26 cellular contexts compared by ENCODE assay signal in the genomic region with DNA sequence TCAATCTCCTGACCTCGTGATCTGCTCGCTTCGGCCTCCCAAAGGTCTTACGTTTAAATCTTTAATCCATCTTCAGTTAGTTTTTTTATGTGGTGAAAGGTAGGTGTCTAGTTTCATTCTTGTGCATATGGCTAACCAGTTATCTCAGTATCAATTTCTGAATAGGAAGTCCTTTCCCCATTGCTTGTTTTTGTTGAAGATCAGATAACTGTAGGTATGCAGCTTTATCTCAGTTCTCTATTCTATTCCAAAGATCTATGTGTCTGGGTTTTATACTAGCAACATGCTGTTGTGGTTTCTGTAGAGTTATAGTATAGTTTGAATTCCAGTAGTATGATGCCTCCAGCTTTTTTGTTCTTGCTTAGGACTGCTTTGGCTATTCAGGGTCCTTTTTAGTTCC.
DNase-seq lines count a peak whose midpoint lies in the region; ATAC-seq and TF ChIP-seq lines count a peak whose summit lies in the region.
"Had no signal": no experiment of that assay in that cellular context is flagged by ENCODE, and none has a peak within 500 bp of the region (broad histone marks: within the 10 kb centered on the region; RNA-seq: fewer than 3 reads in every experiment).

No MANE protein-coding gene starts in this region.

- H3K27me3 ChIP-seq in SK-N-SH (ENCODE audit: insufficient read depth) (peaks cover 35% of the 10 kb centered on the region), KMS-11 (ENCODE audit: insufficient read depth, low read depth) (no peaks in the 10 kb centered on the region)
- H3K27me3 ChIP-seq: body of pancreas, pancreas, sigmoid colon had no signal

- H3K4me3 ChIP-seq in SK-N-SH (ENCODE audit: low read depth in 2 of 2, low read length in 1 of 2) (no peak overlapping the region), KMS-11 (IDR thresholded peaks at IDR 0.05; ENCODE audit: insufficient read depth, low read depth, low read length) (no peak overlapping the region)
- H3K4me3 ChIP-seq: body of pancreas, pancreas, sigmoid colon, upper lobe of right lung had no signal

- TF ChIP-seq EP300 in SK-N-SH (IDR thresholded peaks at IDR 0.05; ENCODE audit: borderline replicate concordance in 1 of 2, low read depth in 1 of 2, low read length in 1 of 2): 0 out of 4 replicates have a peak, but pooled peaks of 1 of the 2 experiments have one; percentile 16

- CTCF ChIA-PET in SK-N-SH (lab: Yijun Ruan, JAX): no interaction called here

- no peaks in the 10 kb centered on the region for H3K79me2 ChIP-seq in SK-N-SH (ENCODE audit: insufficient read depth)
- no peaks in the 10 kb centered on the region for H3K79me2 ChIP-seq in KMS-11 (ENCODE audit: insufficient read depth, low read depth)

- H3K9me3 ChIP-seq in SK-N-SH: no peaks in the 10 kb centered on the region
- H3K9me3 ChIP-seq: body of pancreas, pancreas, sigmoid colon, upper lobe of right lung had no signal

- no peak for TF ChIP-seq RAD21 in SK-N-SH (IDR thresholded peaks at IDR 0.05; ENCODE audit: low read length)

- POLR2A ChIA-PET in SK-N-SH (lab: Yijun Ruan, JAX): no interaction called here

- no peak for DNase-seq in SK-N-SH
- peak; percentile 63 for DNase-seq in amniotic epithelial cell (ENCODE audit: low read depth)
- DNase-seq in non-pigmented ciliary epithelial cell (ENCODE audit: low read depth): peak; percentile 58
- DNase-seq: activated CD4-positive, alpha-beta T cell treated with anti-CD3 and anti-CD28 coated beads, Interleukin-2, amount 10 ng/mL, durations not matched to agents 24 days and 14 days; activated CD8-positive, alpha-beta memory T cell treated with anti-CD3 and anti-CD28 coated beads, Interleukin-2, amount 50 U/mL, for 4 hours; activated naive CD4-positive, alpha-beta T cell; body of pancreas; Calu3; foreskin melanocyte; GDM1; kidney; mesenchymal stem cell; naive thymus-derived CD8-positive, alpha-beta T cell; NCI-H1694; NCI-H774; pancreas; sigmoid colon; stimulated activated CD4-positive, alpha-beta T cell treated with anti-CD3 and anti-CD28 coated beads, Interleukin-1b, Interleukin-23, amount 100 ng/mL, for 48 hours; stimulated activated naive CD8-positive, alpha-beta T cell treated with anti-CD3 and anti-CD28 coated beads, Interleukin-15, amount 100 ng/mL, for 72 hours; upper lobe of right lung had no signal

- H3K4me1 ChIP-seq in SK-N-SH (ENCODE audit: control insufficient read depth in 1 of 2, insufficient read depth in 2 of 2, low read depth in 1 of 2, low read length in 1 of 2) (no peaks in the 10 kb centered on the region), KMS-11 (ENCODE audit: low read depth, poor library complexity, severe bottlenecking) (peaks cover 19% of the 10 kb centered on the region)
- H3K4me1 ChIP-seq: body of pancreas, pancreas, sigmoid colon, upper lobe of right lung had no signal

- no peaks in the 10 kb centered on the region for H3K9me2 ChIP-seq in SK-N-SH

- peaks cover 16% of the 10 kb centered on the region for H3F3A ChIP-seq in SK-N-SH (replicated peaks; ENCODE audit: insufficient read depth)

- 37% methylated on average over 4 of the region's 4 CpGs for whole genome bisulfite sequencing in SK-N-SH (ENCODE audit: low lambda C conversion rate)

- H4K20me1 ChIP-seq in SK-N-SH (ENCODE audit: insufficient read depth) (no peaks in the 10 kb centered on the region), KMS-11 (ENCODE audit: insufficient read depth) (no peaks in the 10 kb centered on the region)

- ATAC-seq in SK-N-SH treated with all-trans-retinoic acid at 6 μM for 48 hours (no peak), GM19328 (IDR thresholded peaks at IDR 0.05; ENCODE audit: unreplicated experiment) (no peak), HG02798 (IDR thresholded peaks at IDR 0.05; ENCODE audit: poor library complexity, unreplicated experiment) (no peak), HG02981 (IDR thresholded peaks at IDR 0.05; ENCODE audit: unreplicated experiment) (no peak)
- ATAC-seq: body of pancreas; naive thymus-derived CD8-positive, alpha-beta T cell; pancreas; stimulated activated naive CD8-positive, alpha-beta T cell treated with anti-CD3 and anti-CD28 coated beads, Interleukin-15, amount 100 ng/mL, for 72 hours; upper lobe of right lung had no signal

- TF ChIP-seq CTCF in SK-N-SH (IDR thresholded peaks at IDR 0.05) (no peak), KMS-11 (conservative IDR thresholded peaks at IDR 0.05; ENCODE audit: low read depth, low read length) (no peak)

- H2AFZ ChIP-seq in SK-N-SH (ENCODE audit: low read depth) (no peak overlapping the region), KMS-11 (ENCODE audit: low read depth) (no peak overlapping the region)

- no peak overlapping the region for H3K27ac ChIP-seq in SK-N-SH (ENCODE audit: low read depth in 2 of 2, low read length in 1 of 2)
- no peak overlapping the region for H3K27ac ChIP-seq in KMS-11
- H3K27ac ChIP-seq: 22Rv1, body of pancreas, pancreas, sigmoid colon, upper lobe of right lung had no signal

- no peaks in the 10 kb centered on the region for H3K36me3 ChIP-seq in SK-N-SH (replicated peaks in 1 of 2; ENCODE audit: control insufficient read depth in 1 of 2, insufficient read depth in 2 of 2, low read length in 1 of 2)
- H3K36me3 ChIP-seq in KMS-11 (ENCODE audit: insufficient read depth): no peaks in the 10 kb centered on the region
- H3K36me3 ChIP-seq: pancreas, sigmoid colon, upper lobe of right lung had no signal

- H3K4me2 ChIP-seq in SK-N-SH (peak overlapping the region; percentile 18; the same call in 1 of the 2 replicates), KMS-11 (0 out of 2 replicates have a peak overlapping the region, but pooled peaks have one; percentile 10)

- H3K9ac ChIP-seq in SK-N-SH (no peak overlapping the region), KMS-11 (no peak overlapping the region)

TF ChIP-seq in SK-N-SH, 30 proteins besides CTCF, POLR2A, EP300 and RAD21 (continues in another document):
- TF ChIP-seq, protein P1, sequence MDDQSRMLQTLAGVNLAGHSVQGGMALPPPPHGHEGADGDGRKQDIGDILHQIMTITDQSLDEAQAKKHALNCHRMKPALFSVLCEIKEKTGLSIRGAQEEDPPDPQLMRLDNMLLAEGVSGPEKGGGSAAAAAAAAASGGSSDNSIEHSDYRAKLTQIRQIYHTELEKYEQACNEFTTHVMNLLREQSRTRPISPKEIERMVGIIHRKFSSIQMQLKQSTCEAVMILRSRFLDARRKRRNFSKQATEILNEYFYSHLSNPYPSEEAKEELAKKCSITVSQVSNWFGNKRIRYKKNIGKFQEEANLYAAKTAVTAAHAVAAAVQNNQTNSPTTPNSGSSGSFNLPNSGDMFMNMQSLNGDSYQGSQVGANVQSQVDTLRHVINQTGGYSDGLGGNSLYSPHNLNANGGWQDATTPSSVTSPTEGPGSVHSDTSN (IDR thresholded peaks at IDR 0.05): peak; percentile 52; the same call in 1 of the 2 replicates
- TF ChIP-seq GATA2 (CRISPR knock-in tag; IDR thresholded peaks at IDR 0.05) (no peak), FOXM1 (IDR thresholded peaks at IDR 0.05; ENCODE audit: low read depth) (no peak)

TF ChIP-seq in SK-N-SH treated with all-trans-retinoic acid at 6 μM for 48 hours, 23 proteins besides CTCF, POLR2A, EP300 and RAD21:
- TF ChIP-seq ZNF70 (CRISPR knock-in tag; IDR thresholded peaks at IDR 0.05): no peak
- no peak for TF ChIP-seq GLIS3 (CRISPR knock-in tag; IDR thresholded peaks at IDR 0.05)
- TF ChIP-seq ZNF8 (CRISPR knock-in tag; IDR thresholded peaks at IDR 0.05): no peak
- no peak for TF ChIP-seq ZFP30 (CRISPR knock-in tag; IDR thresholded peaks at IDR 0.05)
- no peak for TF ChIP-seq OSR1 (CRISPR knock-in tag; IDR thresholded peaks at IDR 0.05)
- no peak for TF ChIP-seq TOX (CRISPR knock-in tag; IDR thresholded peaks at IDR 0.05; ENCODE audit: borderline replicate concordance)
- no peak for TF ChIP-seq SNAI2 (CRISPR knock-in tag; IDR thresholded peaks at IDR 0.05)
- no peak for TF ChIP-seq ARNTL (CRISPR knock-in tag; IDR thresholded peaks at IDR 0.05; ENCODE audit: borderline replicate concordance, low read depth)
- TF ChIP-seq BACH2 (CRISPR knock-in tag; IDR thresholded peaks at IDR 0.05; ENCODE audit: borderline replicate concordance): no peak
- TF ChIP-seq RARB (CRISPR knock-in tag; IDR thresholded peaks at IDR 0.05): no peak
